1 cellular context compared by ENCODE assay signal in the genomic region with DNA sequence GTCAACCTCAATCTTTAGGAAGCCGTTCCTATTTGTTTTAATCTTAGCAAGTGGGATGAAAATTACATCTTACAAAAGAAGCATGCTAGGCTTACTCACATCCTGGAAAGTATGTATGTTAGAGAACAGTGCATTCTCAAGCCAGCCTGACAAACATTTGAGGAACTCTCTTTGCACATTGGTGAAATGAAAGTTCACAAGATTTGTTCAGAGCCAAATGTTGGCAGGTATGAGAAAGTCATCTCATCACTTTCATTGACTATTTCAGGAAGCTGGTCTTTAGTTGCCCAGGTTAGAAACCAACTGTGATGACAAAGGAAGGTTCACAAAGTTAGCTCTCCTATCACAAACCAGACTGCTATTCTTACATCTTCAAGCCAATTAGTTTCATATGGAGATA.
TF ChIP-seq lines count a peak whose summit lies in the region.

No MANE protein-coding gene starts in this region.

TF ChIP-seq in K562, 482 proteins besides CTCF, POLR2A, EP300 and RAD21 (continued from another document):
- TF ChIP-seq, protein P1, sequence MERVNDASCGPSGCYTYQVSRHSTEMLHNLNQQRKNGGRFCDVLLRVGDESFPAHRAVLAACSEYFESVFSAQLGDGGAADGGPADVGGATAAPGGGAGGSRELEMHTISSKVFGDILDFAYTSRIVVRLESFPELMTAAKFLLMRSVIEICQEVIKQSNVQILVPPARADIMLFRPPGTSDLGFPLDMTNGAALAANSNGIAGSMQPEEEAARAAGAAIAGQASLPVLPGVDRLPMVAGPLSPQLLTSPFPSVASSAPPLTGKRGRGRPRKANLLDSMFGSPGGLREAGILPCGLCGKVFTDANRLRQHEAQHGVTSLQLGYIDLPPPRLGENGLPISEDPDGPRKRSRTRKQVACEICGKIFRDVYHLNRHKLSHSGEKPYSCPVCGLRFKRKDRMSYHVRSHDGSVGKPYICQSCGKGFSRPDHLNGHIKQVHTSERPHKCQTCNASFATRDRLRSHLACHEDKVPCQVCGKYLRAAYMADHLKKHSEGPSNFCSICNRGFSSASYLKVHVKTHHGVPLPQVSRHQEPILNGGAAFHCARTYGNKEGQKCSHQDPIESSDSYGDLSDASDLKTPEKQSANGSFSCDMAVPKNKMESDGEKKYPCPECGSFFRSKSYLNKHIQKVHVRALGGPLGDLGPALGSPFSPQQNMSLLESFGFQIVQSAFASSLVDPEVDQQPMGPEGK (CRISPR knock-in tag; IDR thresholded peaks at IDR 0.05; ENCODE audit: borderline replicate concordance), result no peak
- TF ChIP-seq BACH1 (tag; IDR thresholded peaks at IDR 0.05), result no peak
- TF ChIP-seq ZEB2 (IDR thresholded peaks at IDR 0.05), result no peak
- no peak for TF ChIP-seq ZBTB40 (IDR thresholded peaks at IDR 0.05)
- TF ChIP-seq ZBTB40 (CRISPR knock-in tag; IDR thresholded peaks at IDR 0.05), result no peak
- TF ChIP-seq NCOA1 (IDR thresholded peaks at IDR 0.05; ENCODE audit: low read depth), result no peak
- no peak for TF ChIP-seq ZC3H4 (CRISPR knock-in tag; IDR thresholded peaks at IDR 0.05; ENCODE audit: borderline replicate concordance)
- TF ChIP-seq E2F3 (CRISPR knock-in tag; IDR thresholded peaks at IDR 0.05), result no peak
- TF ChIP-seq ZC3H8 (IDR thresholded peaks at IDR 0.05), result no peak
- no peak for TF ChIP-seq SLC30A9 (CRISPR knock-in tag; IDR thresholded peaks at IDR 0.05)
- TF ChIP-seq ZNF507 (tag; conservative IDR thresholded peaks at IDR 0.05), result no peak
- TF ChIP-seq, protein P2, sequence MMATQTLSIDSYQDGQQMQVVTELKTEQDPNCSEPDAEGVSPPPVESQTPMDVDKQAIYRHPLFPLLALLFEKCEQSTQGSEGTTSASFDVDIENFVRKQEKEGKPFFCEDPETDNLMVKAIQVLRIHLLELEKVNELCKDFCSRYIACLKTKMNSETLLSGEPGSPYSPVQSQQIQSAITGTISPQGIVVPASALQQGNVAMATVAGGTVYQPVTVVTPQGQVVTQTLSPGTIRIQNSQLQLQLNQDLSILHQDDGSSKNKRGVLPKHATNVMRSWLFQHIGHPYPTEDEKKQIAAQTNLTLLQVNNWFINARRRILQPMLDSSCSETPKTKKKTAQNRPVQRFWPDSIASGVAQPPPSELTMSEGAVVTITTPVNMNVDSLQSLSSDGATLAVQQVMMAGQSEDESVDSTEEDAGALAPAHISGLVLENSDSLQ (IDR thresholded peaks at IDR 0.05), result no peak
- TF ChIP-seq ZNF561 (CRISPR knock-in tag; conservative IDR thresholded peaks at IDR 0.05), result no peak
TF ChIP-seq in K562: peak in this region for 0.
